21 cellular contexts compared by ENCODE assay signal in the genomic region with DNA sequence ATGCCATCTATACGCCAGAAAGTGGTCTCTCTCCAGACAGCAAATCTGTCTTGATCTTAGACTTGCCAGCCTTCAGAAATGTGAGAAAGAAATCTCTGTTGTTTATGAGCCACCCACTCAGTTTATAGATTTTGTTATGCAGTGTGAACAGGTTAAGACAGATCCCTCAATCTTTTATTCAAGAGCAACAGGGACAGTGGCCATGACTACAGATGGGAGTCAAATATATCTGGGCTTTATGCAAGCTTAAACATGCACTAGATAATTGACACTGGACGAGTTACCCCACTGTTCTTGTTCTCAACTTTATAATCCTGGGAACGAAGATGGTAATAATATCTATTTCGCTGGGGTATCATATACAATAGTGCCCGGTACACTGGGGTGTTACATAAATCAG.
DNase-seq lines count a peak whose midpoint lies in the region; FAIRE-seq and TF ChIP-seq lines count a peak whose summit lies in the region.
"Had no signal": no experiment of that assay in that cellular context is flagged by ENCODE, and none has a peak within 500 bp of the region (broad histone marks: within the 10 kb centered on the region; RNA-seq: fewer than 3 reads in every experiment).

No MANE protein-coding gene starts in this region.

- H3K27ac ChIP-seq in RWPE1 (no peak overlapping the region), epithelial cell of prostate (peak overlapping the region; percentile 18), prostate gland (no peak overlapping the region), small intestine (ENCODE audit: low read depth in 1 of 2, low read length in 1 of 2) (no peak overlapping the region)
- H3K27ac ChIP-seq: GM23248 had no signal

- no peaks in the 10 kb centered on the region for H3K9me3 Mint-ChIP-seq in type B pancreatic cell
- H3K9me3 Mint-ChIP-seq: CD8-positive, alpha-beta memory T cell had no signal

- TF ChIP-seq CTCF in RWPE1 (conservative IDR thresholded peaks at IDR 0.05; ENCODE audit: low read depth), result no peak
- no peak for TF ChIP-seq CTCF in prostate gland (IDR thresholded peaks at IDR 0.05)
- TF ChIP-seq CTCF in type B pancreatic cell (conservative IDR thresholded peaks at IDR 0.05), result no peak

- WGBS in prostate gland, result 44% methylated on average over 5 of the region's 5 CpGs
- WGBS in small intestine, 3 donors, result 77 to 90% (median 87%) methylated on average over 5 of the region's 5 CpGs

- H3K4me1 ChIP-seq in prostate gland (replicated peaks) (no peaks in the 10 kb centered on the region), small intestine (ENCODE audit: control insufficient read depth in 2 of 2, insufficient read depth in 1 of 2, low read depth in 1 of 2, low read length in 1 of 2) (no peaks in the 10 kb centered on the region)
- H3K4me1 ChIP-seq: BE2C, HAP-1 had no signal

- no peak for FAIRE-seq in small intestine (lab: Jason Lieb, UNC)
- FAIRE-seq: A204.1, GM12892, GM18507 had no signal

- H3K4me1 Mint-ChIP-seq in type B pancreatic cell (ENCODE audit: unreplicated experiment), result no peaks in the 10 kb centered on the region

- no peak overlapping the region for H3K27ac Mint-ChIP-seq in type B pancreatic cell
- H3K27ac Mint-ChIP-seq: CD4-positive, CD25-positive, alpha-beta regulatory T cell had no signal

- no peaks in the 10 kb centered on the region for H3K36me3 ChIP-seq in prostate gland
- H3K36me3 ChIP-seq in small intestine (ENCODE audit: control insufficient read depth in 2 of 2, insufficient read depth in 2 of 2, low read length in 2 of 2), result no peaks in the 10 kb centered on the region
- H3K36me3 ChIP-seq: BE2C, HAP-1 had no signal

- CTCF ChIA-PET in RWPE1 (lab: Yijun Ruan, JAX), result no interaction called here

- POLR2A ChIA-PET in RWPE1 (lab: Yijun Ruan, JAX; ENCODE audit: low non-redundant PET), result no interaction called here

- peaks cover 4% of the 10 kb centered on the region for H3K27me3 Mint-ChIP-seq in type B pancreatic cell
- H3K27me3 Mint-ChIP-seq: CD4-positive, CD25-positive, alpha-beta regulatory T cell had no signal

- intact Hi-C loops in prostate gland (cut with DNase I), result no loop called here

- H3K4me3 Mint-ChIP-seq in type B pancreatic cell, result no peak overlapping the region
- H3K4me3 Mint-ChIP-seq: CD4-positive, CD25-positive, alpha-beta regulatory T cell; CD8-positive, alpha-beta memory T cell had no signal

- no peak overlapping the region for H3K4me3 ChIP-seq in prostate gland
- no peak overlapping the region for H3K4me3 ChIP-seq in small intestine (ENCODE audit: low read depth in 1 of 2, low read length in 2 of 2)
- H3K4me3 ChIP-seq: GM23248, HAP-1 had no signal

- DNase-seq in DMS 273 treated with DMSO at 0.1 percent for 48 hours (lab: John Stamatoyannopoulos, UW), result peak; percentile 26
- peak; percentile 61 for DNase-seq in RWPE1 (ENCODE audit: low spot score)
- DNase-seq in epithelial cell of prostate (ENCODE audit: low read depth, low spot score), result peak; percentile 73
- DNase-seq in prostate gland (ENCODE audit: low spot score), result peak; percentile 27
- no peak for DNase-seq in type B pancreatic cell (ENCODE audit: extremely low spot score, unreplicated experiment)
- DNase-seq in small intestine, result no peak
- no peak for DNase-seq in hypothalamus (lab: John Stamatoyannopoulos, UW)
- DNase-seq: ACHN; BE2C; C1 segment of cervical spinal cord; CD4-positive, CD25-positive, alpha-beta regulatory T cell; CD8-positive, alpha-beta memory T cell; COR-L47; DMS153; DMS79; GDM1; GM23248 had no signal

- H3K36me3 Mint-ChIP-seq in type B pancreatic cell, result no peaks in the 10 kb centered on the region
- H3K36me3 Mint-ChIP-seq: CD4-positive, CD25-positive, alpha-beta regulatory T cell had no signal

- no peak for TF ChIP-seq POLR2A in prostate gland (IDR thresholded peaks at IDR 0.05)

- no peaks in the 10 kb centered on the region for H3K9me3 ChIP-seq in prostate gland
- no peaks in the 10 kb centered on the region for H3K9me3 ChIP-seq in small intestine (ENCODE audit: control insufficient read depth, low read depth)
- H3K9me3 ChIP-seq: BE2C, HAP-1 had no signal

- H3K27me3 ChIP-seq in prostate gland (replicated peaks; ENCODE audit: insufficient read depth) (no peaks in the 10 kb centered on the region), small intestine (ENCODE audit: control insufficient read depth in 2 of 2, insufficient read depth in 2 of 2, low read length in 2 of 2) (no peaks in the 10 kb centered on the region)

Comparison
In these comparisons a context has a peak if more than half of its experiments do, and no peak if none do; other contexts are left out.
1. DNase-seq: peak in DMS 273 treated with DMSO at 0.1 percent for 48 hours (single experiment), RWPE1 (single experiment), epithelial cell of prostate (single experiment) and prostate gland (single experiment); none in type B pancreatic cell (single experiment), small intestine (single experiment) and hypothalamus (0 of 51).